In the genomic region with DNA sequence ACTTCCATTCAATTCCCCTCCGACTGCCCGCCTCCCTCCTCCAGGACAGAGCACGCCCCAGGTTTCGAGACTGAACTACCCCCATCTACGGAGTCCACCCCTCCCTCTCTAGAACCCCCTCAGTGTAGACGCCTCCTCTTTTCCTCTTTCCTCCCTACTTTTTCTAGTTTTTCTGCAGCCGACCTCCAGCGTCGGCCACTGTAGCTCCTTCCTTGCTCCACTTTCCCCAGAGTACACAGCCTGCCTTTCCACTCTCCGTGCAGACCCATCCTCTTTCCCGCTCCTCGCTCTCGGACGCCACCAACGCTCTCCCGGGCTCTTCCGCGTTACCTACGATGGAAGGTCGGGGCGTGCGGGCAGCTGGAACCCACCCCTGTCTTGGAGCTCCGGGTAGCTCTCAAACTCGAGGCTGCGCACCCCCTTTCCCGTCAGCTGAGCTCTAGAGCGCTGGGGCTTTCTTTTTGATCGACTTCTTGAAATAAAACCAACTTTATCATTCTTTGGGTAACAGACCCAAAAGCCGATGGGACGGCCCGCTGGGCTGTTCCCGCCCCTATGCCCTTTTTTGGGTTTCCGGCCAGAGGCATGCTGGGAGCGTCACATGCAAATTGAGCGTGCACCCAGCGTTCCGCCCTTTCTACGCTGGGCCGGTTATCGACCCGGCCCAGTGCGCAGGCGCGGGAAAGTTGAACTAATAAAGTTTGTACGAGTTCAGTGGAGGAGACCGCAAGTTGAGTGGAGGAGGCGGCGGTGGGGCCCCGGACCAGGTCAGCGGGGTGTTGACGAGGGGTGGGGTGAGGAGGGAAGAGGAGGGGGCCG, we compare ENCODE assay signal across 8 cellular contexts. TPM values are rescaled to one million over a fixed set of nuclear protein-coding genes. Genes with fewer than 3 reads are reported as not detected.
DNase-seq lines count a peak whose midpoint lies in the region; ATAC-seq and TF ChIP-seq lines count a peak whose summit lies in the region.

Gene BCL2L12 (plus strand): TSS at position 633 of the 819 bp plus-strand sequence. CDS start 760 bp downstream, outside the sequence.
Gene IRF3 (minus strand): TSS at position 557 of the 819 bp plus-strand sequence. CDS start 1,019 bp downstream, outside the sequence.

- intact Hi-C loops in head of caudate nucleus (cut with DNase I) (loop anchor here (10.0 kb wide), 1 partner anchor 71 kb away; the partner anchor contains the start of gene PRR12), ovary (cut with DNase I) (loop anchor here in 1 of 4 donors (2.0 kb wide), 1 partner anchor 23 kb away; the partner anchor contains the start of gene SCAF1), thyroid gland (cut with DNase I) (no loop called here)

- peak; percentile 54 for TF ChIP-seq POLR2A in ovary (IDR thresholded peaks at IDR 0.05)
- TF ChIP-seq POLR2A in thyroid gland (IDR thresholded peaks at IDR 0.05), result peak in 1 of 2 donors; percentile 81

- peak; percentile 81 for ATAC-seq in HG02642 (IDR thresholded peaks at IDR 0.05; ENCODE audit: poor library complexity, unreplicated experiment)

- TF ChIP-seq CTCF in GM12864 (IDR thresholded peaks at IDR 0.05; ENCODE audit: low read depth, low read length, missing control alignments), result no peak
- peak in 1 of 3 donors; percentile 27 for TF ChIP-seq CTCF in ovary (IDR thresholded peaks at IDR 0.05)
- peak in 1 of 6 experiments; percentile 5 for TF ChIP-seq CTCF in thyroid gland (IDR thresholded peaks at IDR 0.05)

- H3K9me3 ChIP-seq in ovary, result no peaks in the 10 kb centered on the region
- H3K9me3 ChIP-seq in thyroid gland, result no peaks in the 10 kb centered on the region

- peak within 1 kb of the TSS; percentile 94 for H3K4me3 ChIP-seq in GM12864 (ENCODE audit: low read depth, low read length)
- H3K4me3 ChIP-seq in ovary, result peak within 1 kb of the TSS; percentile 78
- peak within 1 kb of the TSS; percentile 47 to 88 (median 72) for H3K4me3 ChIP-seq in thyroid gland (replicated peaks in 1 of 3)

- H3K4me1 ChIP-seq in ovary (ENCODE audit: insufficient read depth) (peaks cover 4% of the 10 kb centered on the region), thyroid gland (peaks cover 13 to 17% of the 10 kb centered on the region in 2 donors)

- H3K27me3 ChIP-seq in ovary (no peaks in the 10 kb centered on the region), thyroid gland (no peaks in the 10 kb centered on the region)

- H3K27ac ChIP-seq in ovary (peak within 1 kb of the TSS; percentile 54 to 69), thyroid gland (peak within 1 kb of the TSS; percentile 76 to 81 (median 79))

- H3K36me3 ChIP-seq in ovary (no peaks in the 10 kb centered on the region), thyroid gland (peaks cover 19 to 20% of the 10 kb centered on the region in 2 donors)

- no peak for TF ChIP-seq EP300 in ovary (IDR thresholded peaks at IDR 0.05)

- DNase-seq in GM12864 (ENCODE audit: low read depth) (peak; percentile 88), NCI-H1105 treated with DMSO at 0.1 percent for 48 hours (lab: John Stamatoyannopoulos, UW) (peak; percentile 88), SW480 (ENCODE audit: low spot score) (peak; percentile 96), head of caudate nucleus (peak; percentile 92 to 100 (median 98)), ovary (peak; percentile 98 to 99 (median 99)), thyroid gland (peak; percentile 98 to 99)
- peak; percentile 97 for DNase-seq in activated naive CD8-positive, alpha-beta T cell treated with anti-CD3 and anti-CD28 coated beads, Interleukin-2, amount 50 U/mL, for 16 hours (ENCODE audit: low read depth, low spot score)

- 0 to 1% (median 1%) methylated on average over 51 to 52 of the region's 52 CpGs for WGBS in ovary, 3 donors
- 0 to 1% methylated on average over 51 to 52 of the region's 52 CpGs for WGBS in thyroid gland, 2 donors

RNA-seq across cellular contexts. Expression of gene BCL2L12, which starts in this region (rescaled TPM):
- total RNA-seq in ovary (10 to 100 TPM in 6 of 7 donors, 1 to 10 TPM in 1; 8.0 to 21.0 (median 15.6) TPM), thyroid gland (1 to 10 TPM; 4.7 to 8.1 (median 7.2) TPM)
- polyA plus RNA-seq in ovary, result 10 to 100 TPM in 1 of 2 donors, 1 to 10 TPM in 1; 6.7 to 17.7 TPM

RNA-seq across cellular contexts. Expression of gene IRF3, which starts in this region (rescaled TPM):
- total RNA-seq in ovary, result 10 to 100 TPM; 46.1 to 89.0 (median 69.5) TPM
- polyA plus RNA-seq in ovary, result 10 to 100 TPM; 24.2 to 76.9 TPM
- 10 to 100 TPM; 41.5 to 62.5 (median 52.3) TPM for total RNA-seq in thyroid gland

Comparison
In these comparisons a context has a peak if more than half of its experiments do, and no peak if none do; other contexts are left out.
1. Peak in every context shown above with its lines: DNase-seq, ATAC-seq, H3K4me3 ChIP-seq and H3K27ac ChIP-seq.